Comparison of ENCODE assay signal across 36 cellular contexts in genomic region chr16:78402797-78403196, GRCh38.
"Had no signal": no experiment of that assay in that cellular context is flagged by ENCODE, and none has a peak within 500 bp of the region (broad histone marks: within the 10 kb centered on the region; RNA-seq: fewer than 3 reads in every experiment).

No MANE protein-coding gene starts in this region.

- H3K9me3 Mint-ChIP-seq: activated naive CD4-positive, alpha-beta T cell treated with anti-CD3 and anti-CD28 coated beads for 36 hours; activated naive CD8-positive, alpha-beta T cell treated with anti-CD3 and anti-CD28 coated beads, Interleukin-2, amount 50 U/mL, for 24 hours; activated T-helper 17 cell treated with anti-CD3 and anti-CD28 coated beads, Interleukin-2, amount 50 U/mL, for 72 hours; brain; central memory CD8-positive, alpha-beta T cell had no signal

- H3K9me3 ChIP-seq: adrenal gland, ascending aorta, body of pancreas, breast epithelium had no signal

- H3K27me3 Mint-ChIP-seq: activated naive CD4-positive, alpha-beta T cell treated with anti-CD3 and anti-CD28 coated beads, Interleukin-2, amount 50 U/mL, for 24 hours; activated naive CD8-positive, alpha-beta T cell; activated naive CD8-positive, alpha-beta T cell treated with anti-CD3 and anti-CD28 coated beads for 36 hours; activated naive CD8-positive, alpha-beta T cell treated with anti-CD3 and anti-CD28 coated beads, Interleukin-2, amount 10 ng/mL, durations not matched to agents 7 days and 5 days; activated naive CD8-positive, alpha-beta T cell treated with anti-CD3 and anti-CD28 coated beads, Interleukin-2, amount 50 U/mL, for 24 hours; activated T-cell treated with anti-CD3 and anti-CD28 coated beads, Interleukin-2, amount 50 U/mL, for 24 hours; activated T-helper 17 cell treated with anti-CD3 and anti-CD28 coated beads, Interleukin-2, amount 50 U/mL, for 72 hours; central memory CD8-positive, alpha-beta T cell had no signal

- ATAC-seq: activated naive CD4-positive, alpha-beta T cell treated with anti-CD3 and anti-CD28 coated beads, Interleukin-2, amount 50 U/mL, for 72 hours; activated naive CD8-positive, alpha-beta T cell treated with anti-CD3 and anti-CD28 coated beads, Interleukin-2, amount 50 U/mL, for 24 hours; activated T-cell treated with anti-CD3 and anti-CD28 coated beads, Interleukin-2, amount 50 U/mL, for 4 hours; activated T-cell treated with anti-CD3 and anti-CD28 coated beads, Interleukin-2, amount 50 U/mL, for 72 hours; activated T-helper 17 cell treated with anti-CD3 and anti-CD28 coated beads, Interleukin-2, amount 50 U/mL, for 72 hours; body of pancreas had no signal

- H3K27ac Mint-ChIP-seq: activated naive CD4-positive, alpha-beta T cell treated with anti-CD3 and anti-CD28 coated beads for 36 hours; activated naive CD4-positive, alpha-beta T cell treated with anti-CD3 and anti-CD28 coated beads, Interleukin-2, amount 50 U/mL, for 24 hours; activated naive CD4-positive, alpha-beta T cell treated with anti-CD3 and anti-CD28 coated beads, Interleukin-2, amount 50 U/mL, for 72 hours; activated naive CD8-positive, alpha-beta T cell; activated naive CD8-positive, alpha-beta T cell treated with anti-CD3 and anti-CD28 coated beads for 36 hours; activated naive CD8-positive, alpha-beta T cell treated with anti-CD3 and anti-CD28 coated beads, Interleukin-2, amount 10 ng/mL, durations not matched to agents 7 days and 5 days; activated naive CD8-positive, alpha-beta T cell treated with anti-CD3 and anti-CD28 coated beads, Interleukin-2, amount 50 U/mL, for 24 hours; activated T-cell treated with anti-CD3 and anti-CD28 coated beads, Interleukin-2, amount 50 U/mL, for 24 hours; activated T-cell treated with anti-CD3 and anti-CD28 coated beads, Interleukin-2, amount 50 U/mL, for 72 hours; activated T-helper 1 cell treated with anti-CD3 and anti-CD28 coated beads, Interleukin-12 subunit alpha, Interleukin-12 subunit beta, Interleukin-2, Interleukin-4 antibody, amounts not matched to agents 30 ng/mL and 10 ng/mL and 1 ng/mL, durations not matched to agents 14 hours and 24 hours and 36 hours; activated T-helper 17 cell treated with anti-CD3 and anti-CD28 coated beads, Interleukin-2, amount 50 U/mL, for 72 hours; activated T-helper 2 cell treated with anti-CD3 and anti-CD28 coated beads, Interferon-gamma antibody, Interleukin-2, Interleukin-4, amounts not matched to agents 10 μg/mL and 5 μg/mL and 100 μg/mL, durations not matched to agents 14 hours and 24 hours and 36 hours; brain had no signal

- H3K4me1 ChIP-seq: adrenal gland, ascending aorta, body of pancreas, breast epithelium had no signal

- H3K36me3 Mint-ChIP-seq: activated naive CD8-positive, alpha-beta T cell treated with anti-CD3 and anti-CD28 coated beads, Interleukin-2, amount 10 ng/mL, durations not matched to agents 7 days and 5 days; brain had no signal

- H3K4me3 ChIP-seq: adrenal gland, ascending aorta, body of pancreas, breast epithelium, cardiac muscle cell had no signal

- H3K4me3 Mint-ChIP-seq: activated naive CD4-positive, alpha-beta T cell treated with anti-CD3 and anti-CD28 coated beads for 36 hours; activated naive CD4-positive, alpha-beta T cell treated with anti-CD3 and anti-CD28 coated beads, Interleukin-2, amount 50 U/mL, for 24 hours; activated naive CD8-positive, alpha-beta T cell; activated naive CD8-positive, alpha-beta T cell treated with anti-CD3 and anti-CD28 coated beads for 36 hours; activated naive CD8-positive, alpha-beta T cell treated with anti-CD3 and anti-CD28 coated beads, Interleukin-2, amount 10 ng/mL, durations not matched to agents 7 days and 5 days; activated naive CD8-positive, alpha-beta T cell treated with anti-CD3 and anti-CD28 coated beads, Interleukin-2, amount 50 U/mL, for 24 hours; activated T-cell treated with anti-CD3 and anti-CD28 coated beads, Interleukin-2, amount 50 U/mL, for 24 hours; activated T-cell treated with anti-CD3 and anti-CD28 coated beads, Interleukin-2, amount 50 U/mL, for 4 hours; activated T-cell treated with anti-CD3 and anti-CD28 coated beads, Interleukin-2, amount 50 U/mL, for 72 hours; activated T-helper 1 cell treated with anti-CD3 and anti-CD28 coated beads, Interleukin-12 subunit alpha, Interleukin-12 subunit beta, Interleukin-2, Interleukin-4 antibody, amounts not matched to agents 30 ng/mL and 10 ng/mL and 1 ng/mL, durations not matched to agents 14 hours and 24 hours and 36 hours; activated T-helper 17 cell treated with anti-CD3 and anti-CD28 coated beads, Interleukin-2, amount 50 U/mL, for 72 hours; brain; central memory CD8-positive, alpha-beta T cell had no signal

- H3K36me3 ChIP-seq: adrenal gland, ascending aorta, brain microvascular endothelial cell, breast epithelium, cardiac muscle cell had no signal

- DNase-seq: activated effector memory CD4-positive, alpha-beta T cell treated with anti-CD3 and anti-CD28 coated beads, Interleukin-2, amount 50 U/mL, for 16 hours; activated effector memory CD4-positive, alpha-beta T cell treated with Interleukin-2 at 50 U/mL for 16 hours; activated gamma-delta T cell; activated gamma-delta T cell treated with Interleukin-2 at 50 U/mL for 16 hours; activated naive CD4-positive, alpha-beta T cell; activated naive CD4-positive, alpha-beta T cell treated with anti-CD3 and anti-CD28 coated beads for 36 hours; activated naive CD4-positive, alpha-beta T cell treated with anti-CD3 and anti-CD28 coated beads, Interleukin-2, amount 50 U/mL, for 16 hours; activated naive CD4-positive, alpha-beta T cell treated with Interleukin-2 at 50 U/mL for 16 hours; activated naive CD8-positive, alpha-beta T cell treated with anti-CD3 and anti-CD28 coated beads for 36 hours; activated naive CD8-positive, alpha-beta T cell treated with anti-CD3 and anti-CD28 coated beads, Interleukin-2, amount 10 ng/mL, durations not matched to agents 7 days and 5 days; activated naive CD8-positive, alpha-beta T cell treated with anti-CD3 and anti-CD28 coated beads, Interleukin-2, amount 50 U/mL, for 24 hours; activated T-cell treated with anti-CD3 and anti-CD28 coated beads, Interleukin-2, amount 50 U/mL, for 24 hours; activated T-cell treated with anti-CD3 and anti-CD28 coated beads, Interleukin-2, amount 50 U/mL, for 4 hours; activated T-cell treated with anti-CD3 and anti-CD28 coated beads, Interleukin-2, amount 50 U/mL, for 48 hours; activated T-cell treated with anti-CD3 and anti-CD28 coated beads, Interleukin-2, amount 50 U/mL, for 72 hours; adrenal gland; amniotic stem cell; amygdala; anterior cingulate cortex; aorta; body of pancreas; brain microvascular endothelial cell; caudate nucleus; central memory CD4-positive, alpha-beta T cell; cerebellar nuclear complex had no signal

- H3K4me1 Mint-ChIP-seq: activated naive CD4-positive, alpha-beta T cell treated with anti-CD3 and anti-CD28 coated beads, Interleukin-2, amount 50 U/mL, for 24 hours; activated naive CD8-positive, alpha-beta T cell treated with anti-CD3 and anti-CD28 coated beads for 36 hours; activated naive CD8-positive, alpha-beta T cell treated with anti-CD3 and anti-CD28 coated beads, Interleukin-2, amount 10 ng/mL, durations not matched to agents 7 days and 5 days; activated naive CD8-positive, alpha-beta T cell treated with anti-CD3 and anti-CD28 coated beads, Interleukin-2, amount 50 U/mL, for 24 hours; activated T-helper 17 cell treated with anti-CD3 and anti-CD28 coated beads, Interleukin-2, amount 50 U/mL, for 72 hours; brain; central memory CD8-positive, alpha-beta T cell had no signal

- H3K27ac ChIP-seq: adrenal gland, ascending aorta, body of pancreas, brain microvascular endothelial cell, breast epithelium, cardiac muscle cell had no signal

- H3K27me3 ChIP-seq: adrenal gland, ascending aorta, body of pancreas, brain microvascular endothelial cell, breast epithelium, cardiac muscle cell had no signal
